ENCODE assay signal across 23 cellular contexts in the genomic region with DNA sequence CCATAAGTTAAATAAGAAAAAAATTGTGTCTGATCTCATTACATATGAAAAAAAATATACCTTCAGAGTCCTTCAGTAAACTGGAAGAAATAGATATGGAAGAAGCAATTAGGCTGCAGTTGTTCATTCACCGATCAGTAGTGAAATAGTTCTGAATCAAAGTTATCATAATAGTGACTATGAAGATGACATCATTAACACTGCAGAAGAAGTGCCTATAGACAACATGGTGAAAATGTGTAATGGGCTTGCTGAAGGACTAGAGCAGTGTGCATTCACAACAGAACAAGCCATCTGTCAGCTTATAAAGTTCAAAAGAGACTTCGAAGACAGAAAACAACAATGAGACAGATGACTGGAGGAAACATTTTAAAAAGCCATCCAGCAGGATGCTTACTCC.
"Had no signal": no experiment of that assay in that cellular context is flagged by ENCODE, and none has a peak within 500 bp of the region (broad histone marks: within the 10 kb centered on the region; RNA-seq: fewer than 3 reads in every experiment).

No MANE protein-coding gene starts in this region.

- H3K27ac ChIP-seq: cardiac muscle cell, spleen, thoracic aorta had no signal

- H3K27ac Mint-ChIP-seq: activated CD4-positive, alpha-beta memory T cell treated with anti-CD3 and anti-CD28 coated beads, Interleukin-2, amount 10 ng/mL, durations not matched to agents 7 days and 5 days; activated naive CD4-positive, alpha-beta T cell treated with anti-CD3 and anti-CD28 coated beads for 36 hours; activated naive CD8-positive, alpha-beta T cell treated with anti-CD3 and anti-CD28 coated beads, Interleukin-2, amount 10 ng/mL, durations not matched to agents 7 days and 5 days; activated T-cell treated with anti-CD3 and anti-CD28 coated beads, Interleukin-2, amount 50 U/mL, for 72 hours; immature natural killer cell; naive thymus-derived CD4-positive, alpha-beta T cell; T-helper 1 cell treated with Interleukin-12 subunit alpha and Interleukin-12 subunit beta and Interleukin-4 antibody, amounts not matched to agents 30 μg/mL and 1 μg/mL, for 36 hours; type B pancreatic cell had no signal

- H3K4me3 ChIP-seq: cardiac muscle cell, hepatocyte, lung, spleen, thoracic aorta had no signal

- H3K4me1 Mint-ChIP-seq: activated CD4-positive, alpha-beta memory T cell treated with anti-CD3 and anti-CD28 coated beads, Interleukin-2, amount 10 ng/mL, durations not matched to agents 7 days and 5 days; activated naive CD8-positive, alpha-beta T cell treated with anti-CD3 and anti-CD28 coated beads, Interleukin-2, amount 10 ng/mL, durations not matched to agents 7 days and 5 days; immature natural killer cell; naive thymus-derived CD4-positive, alpha-beta T cell; neural crest cell had no signal

- H3K9me3 Mint-ChIP-seq: activated CD4-positive, alpha-beta memory T cell treated with anti-CD3 and anti-CD28 coated beads, Interleukin-2, amount 10 ng/mL, durations not matched to agents 7 days and 5 days; activated naive CD8-positive, alpha-beta T cell treated with anti-CD3 and anti-CD28 coated beads, Interleukin-2, amount 10 ng/mL, durations not matched to agents 7 days and 5 days; neural crest cell; T-helper 1 cell treated with Interleukin-12 subunit alpha and Interleukin-12 subunit beta and Interleukin-4 antibody, amounts not matched to agents 30 μg/mL and 1 μg/mL, for 36 hours; type B pancreatic cell had no signal

- H3K36me3 Mint-ChIP-seq: activated naive CD8-positive, alpha-beta T cell treated with anti-CD3 and anti-CD28 coated beads, Interleukin-2, amount 10 ng/mL, durations not matched to agents 7 days and 5 days; naive thymus-derived CD4-positive, alpha-beta T cell; type B pancreatic cell had no signal

- H3K27me3 ChIP-seq: cardiac muscle cell, hepatocyte, spleen had no signal

- H3K4me3 Mint-ChIP-seq: activated CD4-positive, alpha-beta memory T cell treated with anti-CD3 and anti-CD28 coated beads, Interleukin-2, amount 10 ng/mL, durations not matched to agents 7 days and 5 days; activated naive CD4-positive, alpha-beta T cell treated with anti-CD3 and anti-CD28 coated beads for 36 hours; activated naive CD8-positive, alpha-beta T cell treated with anti-CD3 and anti-CD28 coated beads, Interleukin-2, amount 10 ng/mL, durations not matched to agents 7 days and 5 days; activated T-cell treated with anti-CD3 and anti-CD28 coated beads, Interleukin-2, amount 50 U/mL, for 72 hours; immature natural killer cell; naive thymus-derived CD4-positive, alpha-beta T cell; neural crest cell; T-helper 1 cell treated with Interleukin-12 subunit alpha and Interleukin-12 subunit beta and Interleukin-4 antibody, amounts not matched to agents 30 μg/mL and 1 μg/mL, for 36 hours; type B pancreatic cell had no signal

- H3K9me3 ChIP-seq: spleen, thoracic aorta had no signal

- H3K27me3 Mint-ChIP-seq: activated CD4-positive, alpha-beta memory T cell treated with anti-CD3 and anti-CD28 coated beads, Interleukin-2, amount 10 ng/mL, durations not matched to agents 7 days and 5 days; activated naive CD8-positive, alpha-beta T cell treated with anti-CD3 and anti-CD28 coated beads, Interleukin-2, amount 10 ng/mL, durations not matched to agents 7 days and 5 days; naive thymus-derived CD4-positive, alpha-beta T cell; type B pancreatic cell had no signal

- DNase-seq: activated CD4-positive, alpha-beta memory T cell treated with anti-CD3 and anti-CD28 coated beads, Interleukin-2, amount 10 ng/mL, durations not matched to agents 7 days and 5 days; activated CD4-positive, alpha-beta T cell treated with anti-CD3 and anti-CD28 coated beads for 48 hours; activated effector memory CD4-positive, alpha-beta T cell treated with Interleukin-2 at 50 U/mL for 16 hours; activated naive CD4-positive, alpha-beta T cell treated with anti-CD3 and anti-CD28 coated beads for 36 hours; activated naive CD8-positive, alpha-beta T cell treated with anti-CD3 and anti-CD28 coated beads, Interleukin-2, amount 10 ng/mL, durations not matched to agents 7 days and 5 days; activated T-cell treated with anti-CD3 and anti-CD28 coated beads, Interleukin-2, amount 50 U/mL, for 72 hours; amniotic stem cell; glutamatergic neuron; immature natural killer cell; naive thymus-derived CD4-positive, alpha-beta T cell; occipital lobe; retina; spleen; stimulated activated CD4-positive, alpha-beta T cell treated with anti-CD3 and anti-CD28 coated beads, Interleukin-4, amount 100 ng/mL, for 1 hour; stimulated activated naive CD4-positive, alpha-beta T cell treated with Interleukin-2 at 50 U/mL for 16 hours had no signal

- H3K79me2 ChIP-seq: hepatocyte had no signal

- H3K36me3 ChIP-seq: cardiac muscle cell, spleen, thoracic aorta had no signal

- H3K4me1 ChIP-seq: spleen had no signal

- H2AFZ ChIP-seq: hepatocyte had no signal

- H3K4me2 ChIP-seq: hepatocyte had no signal

- ATAC-seq: activated T-cell treated with anti-CD3 and anti-CD28 coated beads, Interleukin-2, amount 50 U/mL, for 72 hours; left lobe of liver; naive thymus-derived CD4-positive, alpha-beta T cell had no signal
